9 cellular contexts compared by ENCODE assay signal in genomic region chr2:179991344-179991743, GRCh38. TPM values are rescaled to one million over a fixed set of nuclear protein-coding genes. Genes with fewer than 3 reads are reported as not detected.
DNase-seq lines count a peak whose midpoint lies in the region; ATAC-seq and TF ChIP-seq lines count a peak whose summit lies in the region.
"Had no signal": no experiment of that assay in that cellular context is flagged by ENCODE, and none has a peak within 500 bp of the region (broad histone marks: within the 10 kb centered on the region; RNA-seq: fewer than 3 reads in every experiment).

No MANE protein-coding gene starts in this region.

- peaks cover 22% of the 10 kb centered on the region for H3K4me1 Mint-ChIP-seq in activated T-helper 2 cell treated with anti-CD3 and anti-CD28 coated beads, Interferon-gamma antibody, Interleukin-2, Interleukin-4, amounts not matched to agents 10 μg/mL and 5 μg/mL and 100 μg/mL, durations not matched to agents 14 hours and 24 hours and 36 hours (ENCODE audit: low read depth)

- POLR2A ChIA-PET in A673 (lab: Charles Lee; ENCODE audit: low non-redundant PET) = no interaction called here

- peak; percentile 57 for DNase-seq in A673 (ENCODE audit: low spot score)
- DNase-seq in EH (ENCODE audit: low read depth) = peak; percentile 33
- DNase-seq in activated T-helper 2 cell treated with anti-CD3 and anti-CD28 coated beads, Interferon-gamma antibody, Interleukin-2, Interleukin-4, amounts not matched to agents 10 μg/mL and 5 μg/mL and 100 μg/mL, durations not matched to agents 14 hours and 24 hours and 36 hours (ENCODE audit: low spot score) = no peak
- no peak for DNase-seq in tibial artery
- DNase-seq in right cardiac atrium = no peak
- DNase-seq in gastrocnemius medialis = no peak

- 85% methylated on average over 4 of the region's 4 CpGs for whole genome bisulfite sequencing in right cardiac atrium

- intact Hi-C loops in A673 (cut with micrococcal nuclease; ENCODE audit: unreplicated experiment) (no loop called here), tibial artery (cut with DNase I; ENCODE audit: low total_unique reads) (no loop called here), right cardiac atrium (cut with DNase I) (no loop called here), gastrocnemius medialis (cut with DNase I; ENCODE audit: low total_unique reads) (no loop called here)
- intact Hi-C loops in activated T-helper 2 cell treated with anti-CD3 and anti-CD28 coated beads, Interferon-gamma antibody, Interleukin-2, Interleukin-4, amounts not matched to agents 10 μg/mL and 5 μg/mL and 100 μg/mL, durations not matched to agents 14 hours and 24 hours and 36 hours (cut with micrococcal nuclease) = no loop called here

- no peak for TF ChIP-seq POLR2A in gastrocnemius medialis (IDR thresholded peaks at IDR 0.05)

- TF ChIP-seq CTCF in A673 (conservative IDR thresholded peaks at IDR 0.05; ENCODE audit: low read depth, low read length) = peak; percentile 53
- no peak for TF ChIP-seq CTCF in tibial artery (IDR thresholded peaks at IDR 0.05)
- no peak for TF ChIP-seq CTCF in gastrocnemius medialis (IDR thresholded peaks at IDR 0.05 in 4 of 5, conservative IDR thresholded peaks at IDR 0.05 in 1 of 5)

- H3K27ac ChIP-seq in A673 (ENCODE audit: low read depth, low read length, poor library complexity, severe bottlenecking) (no peak overlapping the region), tibial artery (no peak overlapping the region), right cardiac atrium (ENCODE audit: low read length) (no peak overlapping the region), gastrocnemius medialis (no peak overlapping the region)
- H3K27ac ChIP-seq: tibial nerve had no signal

- H3K36me3 ChIP-seq in A673 (ENCODE audit: insufficient read depth, low read length, poor library complexity, severe bottlenecking) (peaks cover 40% of the 10 kb centered on the region), tibial artery (peaks cover 28 to 35% (median 32%) of the 10 kb centered on the region in 3 donors), gastrocnemius medialis (peaks cover 0 to 29% of the 10 kb centered on the region in 2 donors)

- no TSS peak for BruUV-seq in A673 (replicated peaks; lab: Mats Ljungman, UMichigan)

- H3K27me3 Mint-ChIP-seq in activated T-helper 2 cell treated with anti-CD3 and anti-CD28 coated beads, Interferon-gamma antibody, Interleukin-2, Interleukin-4, amounts not matched to agents 10 μg/mL and 5 μg/mL and 100 μg/mL, durations not matched to agents 14 hours and 24 hours and 36 hours (ENCODE audit: low read depth) = no peaks in the 10 kb centered on the region

- no peaks in the 10 kb centered on the region for H3K9me3 ChIP-seq in A673 (ENCODE audit: low read depth, low read length, poor library complexity, severe bottlenecking)
- no peaks in the 10 kb centered on the region for H3K9me3 ChIP-seq in tibial artery
- H3K9me3 ChIP-seq in right cardiac atrium (ENCODE audit: control insufficient read depth, low read length) = no peaks in the 10 kb centered on the region
- no peaks in the 10 kb centered on the region for H3K9me3 ChIP-seq in gastrocnemius medialis
- H3K9me3 ChIP-seq: tibial nerve had no signal

- H3K4me3 ChIP-seq in A673 (ENCODE audit: low read depth, low read length, poor library complexity, severe bottlenecking) = no peak overlapping the region
- H3K4me3 ChIP-seq in tibial artery = no peak overlapping the region
- H3K4me3 ChIP-seq in right cardiac atrium (ENCODE audit: low read length) = no peak overlapping the region
- no peak overlapping the region for H3K4me3 ChIP-seq in gastrocnemius medialis
- H3K4me3 ChIP-seq: tibial nerve had no signal

- in situ Hi-C loops in gastrocnemius medialis (cut with MboI; ENCODE audit: low sequenced_read_pairs in 4 of 4) = no loop called here

- H3K4me3 Mint-ChIP-seq in activated T-helper 2 cell treated with anti-CD3 and anti-CD28 coated beads, Interferon-gamma antibody, Interleukin-2, Interleukin-4, amounts not matched to agents 10 μg/mL and 5 μg/mL and 100 μg/mL, durations not matched to agents 14 hours and 24 hours and 36 hours (ENCODE audit: low read depth) = no peak overlapping the region

- ATAC-seq in HG03280 (IDR thresholded peaks at IDR 0.05; ENCODE audit: unreplicated experiment) = peak; percentile 62
- no peak for ATAC-seq in GM21447 (IDR thresholded peaks at IDR 0.05; ENCODE audit: unreplicated experiment)
- no peak for ATAC-seq in right cardiac atrium
- ATAC-seq in gastrocnemius medialis = no peak

- H3K9me3 Mint-ChIP-seq in activated T-helper 2 cell treated with anti-CD3 and anti-CD28 coated beads, Interferon-gamma antibody, Interleukin-2, Interleukin-4, amounts not matched to agents 10 μg/mL and 5 μg/mL and 100 μg/mL, durations not matched to agents 14 hours and 24 hours and 36 hours = no peaks in the 10 kb centered on the region

- H3K36me3 Mint-ChIP-seq in activated T-helper 2 cell treated with anti-CD3 and anti-CD28 coated beads, Interferon-gamma antibody, Interleukin-2, Interleukin-4, amounts not matched to agents 10 μg/mL and 5 μg/mL and 100 μg/mL, durations not matched to agents 14 hours and 24 hours and 36 hours (ENCODE audit: low read depth) = peaks cover 43% of the 10 kb centered on the region

- peak overlapping the region; percentile 24 for H3K27ac Mint-ChIP-seq in activated T-helper 2 cell treated with anti-CD3 and anti-CD28 coated beads, Interferon-gamma antibody, Interleukin-2, Interleukin-4, amounts not matched to agents 10 μg/mL and 5 μg/mL and 100 μg/mL, durations not matched to agents 14 hours and 24 hours and 36 hours

- CTCF ChIA-PET in A673 (lab: Charles Lee) = interaction anchor here (0.6 kb wide), 1 partner anchor 52 kb away, joined by 3 read pairs; no protein-coding TSS in a partner anchor

- peaks cover 4% of the 10 kb centered on the region for H3K4me1 ChIP-seq in A673 (ENCODE audit: insufficient read depth, low read length, poor library complexity, severe bottlenecking)
- H3K4me1 ChIP-seq in tibial artery = no peaks in the 10 kb centered on the region
- H3K4me1 ChIP-seq in right cardiac atrium (ENCODE audit: control insufficient read depth, insufficient read depth, low read length) = peaks cover 2% of the 10 kb centered on the region
- peaks cover 0 to 14% of the 10 kb centered on the region in 2 donors for H3K4me1 ChIP-seq in gastrocnemius medialis
- H3K4me1 ChIP-seq: tibial nerve had no signal

- H3K27me3 ChIP-seq in A673 (replicated peaks; ENCODE audit: insufficient read depth, low read depth, low read length, poor library complexity) (no peaks in the 10 kb centered on the region), tibial artery (no peaks in the 10 kb centered on the region), right cardiac atrium (ENCODE audit: control insufficient read depth, insufficient read depth) (no peaks in the 10 kb centered on the region), gastrocnemius medialis (no peaks in the 10 kb centered on the region)
- H3K27me3 ChIP-seq: tibial nerve had no signal

RNA-seq across cellular contexts. Expression of gene CWC22, which starts 15.8 kb away (rescaled TPM):
- total RNA-seq in A673 (2021) = 24.9 and 26.7 TPM in 2 replicates
- total RNA-seq in activated T-helper 2 cell treated with anti-CD3 and anti-CD28 coated beads, Interferon-gamma antibody, Interleukin-2, Interleukin-4, amounts not matched to agents 10 μg/mL and 5 μg/mL and 100 μg/mL, durations not matched to agents 14 hours and 24 hours and 36 hours = 27.6 and 27.8 TPM in 2 replicates
- total RNA-seq in right cardiac atrium = 10 to 100 TPM; 14.2 to 15.6 (median 14.8) TPM
- 9.2 TPM for polyA plus RNA-seq in right cardiac atrium
- 10 to 100 TPM in 3 of 4 donors, 1 to 10 TPM in 1; 9.7 to 15.6 (median 12.8) TPM for total RNA-seq in gastrocnemius medialis

Comparison
In these comparisons a context has a peak if more than half of its experiments do, and no peak if none do; other contexts are left out.
1. DNase-seq: peak in A673 (single experiment) and EH (single experiment); none in activated T-helper 2 cell treated with anti-CD3 and anti-CD28 coated beads, Interferon-gamma antibody, Interleukin-2, Interleukin-4, amounts not matched to agents 10 μg/mL and 5 μg/mL and 100 μg/mL, durations not matched to agents 14 hours and 24 hours and 36 hours (single experiment), tibial artery (0 of 2), right cardiac atrium (0 of 3) and gastrocnemius medialis (0 of 2).